1 cellular context compared by ENCODE assay signal in genomic region chr1:43316738-43317520, GRCh38.
TF ChIP-seq lines count a peak whose summit lies in the region.

No MANE protein-coding gene starts in this region.

TF ChIP-seq in HepG2, 621 proteins besides CTCF, POLR2A, EP300 and RAD21:
- no peak for TF ChIP-seq ZKSCAN5 (CRISPR knock-in tag; IDR thresholded peaks at IDR 0.05)
- no peak for TF ChIP-seq MXD1 (CRISPR knock-in tag; IDR thresholded peaks at IDR 0.05)
- no peak for TF ChIP-seq MAF1 (CRISPR knock-in tag; IDR thresholded peaks at IDR 0.05; ENCODE audit: borderline replicate concordance)
- no peak for TF ChIP-seq MYNN (CRISPR knock-in tag; IDR thresholded peaks at IDR 0.05; ENCODE audit: low read depth)
- no peak for TF ChIP-seq ZNF615 (CRISPR knock-in tag; IDR thresholded peaks at IDR 0.05; ENCODE audit: borderline replicate concordance)
- TF ChIP-seq KDM6A (CRISPR knock-in tag; IDR thresholded peaks at IDR 0.05; ENCODE audit: low read depth): no peak
- no peak for TF ChIP-seq KLF15 (CRISPR knock-in tag; IDR thresholded peaks at IDR 0.05; ENCODE audit: borderline replicate concordance)
- no peak for TF ChIP-seq GABPB1 (CRISPR knock-in tag; IDR thresholded peaks at IDR 0.05)
- TF ChIP-seq ZNF724P (CRISPR knock-in tag; IDR thresholded peaks at IDR 0.05; ENCODE audit: borderline replicate concordance): no peak
- TF ChIP-seq ATAD3A (CRISPR knock-in tag; IDR thresholded peaks at IDR 0.05): no peak
- TF ChIP-seq ZFP36L1 (CRISPR knock-in tag; IDR thresholded peaks at IDR 0.05): no peak
- TF ChIP-seq ZNF776 (CRISPR knock-in tag; IDR thresholded peaks at IDR 0.05): no peak
- no peak for TF ChIP-seq SNAPC4 (CRISPR knock-in tag; IDR thresholded peaks at IDR 0.05)
- no peak for TF ChIP-seq EEA1 (CRISPR knock-in tag; IDR thresholded peaks at IDR 0.05; ENCODE audit: borderline replicate concordance)
- no peak for TF ChIP-seq HOXD1 (CRISPR knock-in tag; IDR thresholded peaks at IDR 0.05)
